Comparison of ENCODE assay signal across 8 cellular contexts in genomic region chr3:149936812-149937230, GRCh38. TPM values are rescaled to one million over a fixed set of nuclear protein-coding genes. Genes with fewer than 3 reads are reported as not detected.
A peak's percentile ranks its signal among the peaks of the same experiment; 100 is the strongest.
DNase-seq lines count a peak whose midpoint lies in the region; ATAC-seq and TF ChIP-seq lines count a peak whose summit lies in the region.

No MANE protein-coding gene starts in this region.

- no peak overlapping the region for H3K4me3 ChIP-seq in CD4-positive, CD25-positive, alpha-beta regulatory T cell (ENCODE audit: low read depth, low read length)
- H3K4me3 ChIP-seq in adipocyte (ENCODE audit: low read length) (no peak overlapping the region), right cardiac atrium (ENCODE audit: low read length) (no peak overlapping the region)

- no peaks in the 10 kb centered on the region for H3K4me1 ChIP-seq in CD4-positive, CD25-positive, alpha-beta regulatory T cell (ENCODE audit: control insufficient read depth, insufficient read depth, low read length, poor library complexity, severe bottlenecking)
- H3K4me1 ChIP-seq in adipocyte (ENCODE audit: control insufficient read depth, insufficient read depth, low read length) (peaks cover 28% of the 10 kb centered on the region), right cardiac atrium (ENCODE audit: control insufficient read depth, insufficient read depth, low read length) (no peaks in the 10 kb centered on the region)

- H3K9me3 Mint-ChIP-seq in CD4-positive, CD25-positive, alpha-beta regulatory T cell: peaks cover 0 to 5% (median 0%) of the 10 kb centered on the region in 7 donors

- peak; percentile 7 to 44 (median 29) for DNase-seq in CD4-positive, CD25-positive, alpha-beta regulatory T cell
- peak; percentile 5 for DNase-seq in GM19240 (ENCODE audit: insufficient read length, low spot score)
- DNase-seq in KBM-7: peak; percentile 64
- DNase-seq in RWPE1 (ENCODE audit: low spot score): peak; percentile 44
- peak; percentile 82 for DNase-seq in adipocyte (ENCODE audit: low read depth)
- DNase-seq in right cardiac atrium: peak in 1 of 3 donors; percentile 23
- peak; percentile 11 for DNase-seq in stimulated activated CD4-positive, alpha-beta T cell treated with anti-CD3 and anti-CD28 coated beads, Interleukin-12 subunit alpha, Interleukin-12 subunit beta, amount 100 ng/mL, for 4 hours
- no peak for DNase-seq in pons (ENCODE audit: low spot score)

- no peak overlapping the region for H3K4me3 Mint-ChIP-seq in CD4-positive, CD25-positive, alpha-beta regulatory T cell

- no peaks in the 10 kb centered on the region for H3K27me3 ChIP-seq in CD4-positive, CD25-positive, alpha-beta regulatory T cell (ENCODE audit: control insufficient read depth, insufficient read depth, low read length)
- H3K27me3 ChIP-seq in adipocyte (replicated peaks; ENCODE audit: control insufficient read depth, insufficient read depth, low read length): no peaks in the 10 kb centered on the region
- H3K27me3 ChIP-seq in right cardiac atrium (ENCODE audit: control insufficient read depth, insufficient read depth): no peaks in the 10 kb centered on the region

- H3K27me3 Mint-ChIP-seq in CD4-positive, CD25-positive, alpha-beta regulatory T cell: no peaks in the 10 kb centered on the region

- peaks cover 5% of the 10 kb centered on the region for H3K36me3 ChIP-seq in CD4-positive, CD25-positive, alpha-beta regulatory T cell (ENCODE audit: control insufficient read depth, insufficient read depth, low read length)
- peaks cover 3% of the 10 kb centered on the region for H3K36me3 ChIP-seq in adipocyte (ENCODE audit: control insufficient read depth, insufficient read depth, low read length, severe bottlenecking)

- H3K9ac ChIP-seq in adipocyte (ENCODE audit: low read length): no peak overlapping the region

- peak; percentile 78 for TF ChIP-seq CTCF in RWPE1 (conservative IDR thresholded peaks at IDR 0.05; ENCODE audit: low read depth)

- no peak overlapping the region for H3K27ac ChIP-seq in CD4-positive, CD25-positive, alpha-beta regulatory T cell (ENCODE audit: insufficient read depth, low read length, poor library complexity, severe bottlenecking)
- no peak overlapping the region for H3K27ac ChIP-seq in RWPE1
- no peak overlapping the region for H3K27ac ChIP-seq in right cardiac atrium (ENCODE audit: low read length)

- intact Hi-C loops in right cardiac atrium (cut with DNase I): no loop called here

- peak overlapping the region in 1 of 3 donors; percentile 67 for H3K27ac Mint-ChIP-seq in CD4-positive, CD25-positive, alpha-beta regulatory T cell

- H3K4me1 Mint-ChIP-seq in CD4-positive, CD25-positive, alpha-beta regulatory T cell: peaks cover 22 to 39% (median 32%) of the 10 kb centered on the region in 4 donors

- H3K9me3 ChIP-seq in CD4-positive, CD25-positive, alpha-beta regulatory T cell (ENCODE audit: control insufficient read depth in 2 of 2, low read length in 2 of 2): no peaks in the 10 kb centered on the region
- no peaks in the 10 kb centered on the region for H3K9me3 ChIP-seq in adipocyte (ENCODE audit: control insufficient read depth, low read length)
- no peaks in the 10 kb centered on the region for H3K9me3 ChIP-seq in right cardiac atrium (ENCODE audit: control insufficient read depth, low read length)

- POLR2A ChIA-PET in RWPE1 (lab: Yijun Ruan, JAX; ENCODE audit: low non-redundant PET): no interaction called here

- CTCF ChIA-PET in RWPE1 (lab: Yijun Ruan, JAX): interaction anchor here (0.5 to 1.2 kb wide), 7 partner anchors 8 to 1057 kb away, joined by 3 to 4 read pairs (median 3); no protein-coding TSS in a partner anchor

- ATAC-seq in CD4-positive, CD25-positive, alpha-beta regulatory T cell (ENCODE audit: low read depth in 2 of 2): no peak
- ATAC-seq in right cardiac atrium: peak; percentile 63 to 74

- peaks cover 39% of the 10 kb centered on the region for H3K36me3 Mint-ChIP-seq in CD4-positive, CD25-positive, alpha-beta regulatory T cell

- in situ Hi-C loops in KBM-7 (cut with MboI; ENCODE audit: low pct_unique_long_range_greater_than_20kb, low sequenced_read_pairs): no loop called here

- WGBS in right cardiac atrium: 41% methylated on average over 7 of the region's 7 CpGs

RNA-seq across cellular contexts. Expression of gene PFN2, which starts 33.9 kb away (rescaled TPM):
- total RNA-seq in CD4-positive, CD25-positive, alpha-beta regulatory T cell: 3.3 TPM
- 1 to 10 TPM; 2.2 to 4.1 (median 3.3) TPM for polyA plus RNA-seq in CD4-positive, CD25-positive, alpha-beta regulatory T cell
- 10 to 100 TPM; 57.2 to 74.6 (median 67.4) TPM for total RNA-seq in right cardiac atrium
- 48.5 TPM for polyA plus RNA-seq in right cardiac atrium

Comparison
In these comparisons a context has a peak if more than half of its experiments do, and no peak if none do; other contexts are left out.
1. ATAC-seq: peak in right cardiac atrium (2 of 2); none in CD4-positive, CD25-positive, alpha-beta regulatory T cell (0 of 2).
2. RNA of gene PFN2, which starts 33.9 kb away (total RNA-seq): 57.2 to 74.6 TPM in right cardiac atrium; 3.3 TPM in CD4-positive, CD25-positive, alpha-beta regulatory T cell (single experiment); every median in the first group is over 10 times any median in the second.